In genomic region chr16:19283637-19284036, GRCh38 we compare ENCODE assay signal across 2 cellular contexts.
TF ChIP-seq lines count a peak whose summit lies in the region.

No MANE protein-coding gene starts in this region.

TF ChIP-seq in IMR-90, 13 proteins besides CTCF, POLR2A, EP300 and RAD21:
- TF ChIP-seq FOS (IDR thresholded peaks at IDR 0.05; ENCODE audit: low read depth, low read length), result no peak
- peak; percentile 28; the same call in 1 of the 2 replicates for TF ChIP-seq NFE2L2 (IDR thresholded peaks at IDR 0.05; ENCODE audit: low read depth, low read length)
- TF ChIP-seq RCOR1 (IDR thresholded peaks at IDR 0.05; ENCODE audit: insufficient replicate concordance, low read length), result no peak
- no peak for TF ChIP-seq USF2 (IDR thresholded peaks at IDR 0.05; ENCODE audit: low read depth, low read length)
- no peak for TF ChIP-seq CHD1 (IDR thresholded peaks at IDR 0.05; ENCODE audit: low read depth, low read length)
- TF ChIP-seq ELK1 (IDR thresholded peaks at IDR 0.05; ENCODE audit: borderline replicate concordance, low read depth, low read length), result no peak
- TF ChIP-seq MAFK (IDR thresholded peaks at IDR 0.05; ENCODE audit: low read depth, low read length), result peak; percentile 89

TF ChIP-seq in K562, 482 proteins besides CTCF, POLR2A, EP300 and RAD21:
- no peak for TF ChIP-seq SMARCC2 (IDR thresholded peaks at IDR 0.05; ENCODE audit: low read depth)
- TF ChIP-seq SPI1 (IDR thresholded peaks at IDR 0.05; ENCODE audit: borderline replicate concordance, low read depth, low read length), result no peak
- TF ChIP-seq ZNF316 (IDR thresholded peaks at IDR 0.05), result peak; percentile 96
- TF ChIP-seq POLR2G (IDR thresholded peaks at IDR 0.05; ENCODE audit: low read depth, low read length), result no peak
- no peak for TF ChIP-seq AFF1 (IDR thresholded peaks at IDR 0.05; ENCODE audit: low read depth in 1 of 2, partially characterized antibody in 2 of 2)
- peak; percentile 73 for TF ChIP-seq NFE2 (IDR thresholded peaks at IDR 0.05; ENCODE audit: low read depth)
- TF ChIP-seq NFE2L1 (tag; IDR thresholded peaks at IDR 0.05; ENCODE audit: borderline replicate concordance, low read depth), result 0 out of 2 replicates have a peak, but pooled peaks have one; percentile 50
- peak; percentile 94 for TF ChIP-seq MAFK (IDR thresholded peaks at IDR 0.05; ENCODE audit: low read length)
- no peak for TF ChIP-seq HIVEP1 (CRISPR knock-in tag; IDR thresholded peaks at IDR 0.05)
- TF ChIP-seq DDX20 (tag; IDR thresholded peaks at IDR 0.05; ENCODE audit: low read depth), result no peak
- no peak for TF ChIP-seq POU5F1 (IDR thresholded peaks at IDR 0.05; ENCODE audit: borderline replicate concordance, low read depth, low read length, partially characterized antibody)
- TF ChIP-seq MEF2A (IDR thresholded peaks at IDR 0.05; ENCODE audit: control insufficient read depth, low read depth, low read length), result no peak
- TF ChIP-seq BACH1 (tag; IDR thresholded peaks at IDR 0.05), result peak; percentile 70; the same call in 1 of the 2 replicates
- 0 out of 4 replicates have a peak, but pooled peaks of 1 of the 2 experiments have one; percentile 1 for TF ChIP-seq NRF1 (conservative IDR thresholded peaks at IDR 0.05 in 1 of 2, IDR thresholded peaks at IDR 0.05 in 1 of 2)
- TF ChIP-seq JUND (IDR thresholded peaks at IDR 0.05; ENCODE audit: borderline replicate concordance, low read depth, low read length), result peak; percentile 49; the same call in 1 of the 2 replicates
- peak; percentile 46; the same call in 1 of the 3 replicates for TF ChIP-seq JUND (tag; IDR thresholded peaks at IDR 0.05; ENCODE audit: borderline replicate concordance, low read depth, low read length)
- no peak for TF ChIP-seq DNMT1 (IDR thresholded peaks at IDR 0.05)
- no peak for TF ChIP-seq TAF7 (tag; IDR thresholded peaks at IDR 0.05)
- TF ChIP-seq PTBP1 (IDR thresholded peaks at IDR 0.05; ENCODE audit: low read depth, low read length), result no peak
- TF ChIP-seq ATF3 (IDR thresholded peaks at IDR 0.05), result 0 out of 2 replicates have a peak, but pooled peaks have one; percentile 38
- TF ChIP-seq ATF3 (CRISPR knock-in tag; conservative IDR thresholded peaks at IDR 0.05), result no peak
- peak; percentile 94 for TF ChIP-seq MAFG (tag; conservative IDR thresholded peaks at IDR 0.05)
- TF ChIP-seq ZNF232 (CRISPR knock-in tag; IDR thresholded peaks at IDR 0.05), result no peak
- TF ChIP-seq ZNF41 (CRISPR knock-in tag; conservative IDR thresholded peaks at IDR 0.05), result no peak
- peak; percentile 63 for TF ChIP-seq FOSL1 (tag; conservative IDR thresholded peaks at IDR 0.05)
- peak; percentile 93 for TF ChIP-seq C11orf30 (IDR thresholded peaks at IDR 0.05; ENCODE audit: low read depth)
- no peak for TF ChIP-seq NFYB (IDR thresholded peaks at IDR 0.05; ENCODE audit: extremely low read depth, insufficient read length)
- TF ChIP-seq ZFX (CRISPR knock-in tag; IDR thresholded peaks at IDR 0.05), result no peak
- TF ChIP-seq KLF16 (IDR thresholded peaks at IDR 0.05), result no peak
- no peak for TF ChIP-seq BRF1 (IDR thresholded peaks at IDR 0.05; ENCODE audit: borderline replicate concordance, extremely low read depth, insufficient read length)
- no peak for TF ChIP-seq MED1 (CRISPR knock-in tag; IDR thresholded peaks at IDR 0.05; ENCODE audit: borderline replicate concordance)
- TF ChIP-seq MTA2 (IDR thresholded peaks at IDR 0.05; ENCODE audit: low read depth), result no peak
- TF ChIP-seq BRD4 (IDR thresholded peaks at IDR 0.05), result no peak
- TF ChIP-seq MEF2D (tag; conservative IDR thresholded peaks at IDR 0.05; ENCODE audit: low read depth), result no peak
- peak; percentile 94 for TF ChIP-seq MAFF (IDR thresholded peaks at IDR 0.05; ENCODE audit: low read length)
- no peak for TF ChIP-seq ZC3H4 (CRISPR knock-in tag; IDR thresholded peaks at IDR 0.05; ENCODE audit: borderline replicate concordance)
- no peak for TF ChIP-seq CBFA2T2 (conservative IDR thresholded peaks at IDR 0.05)
- TF ChIP-seq XRCC5 (IDR thresholded peaks at IDR 0.05; ENCODE audit: low read depth, low read length), result no peak
